Comparison of ENCODE assay signal across 26 cellular contexts in the genomic region with DNA sequence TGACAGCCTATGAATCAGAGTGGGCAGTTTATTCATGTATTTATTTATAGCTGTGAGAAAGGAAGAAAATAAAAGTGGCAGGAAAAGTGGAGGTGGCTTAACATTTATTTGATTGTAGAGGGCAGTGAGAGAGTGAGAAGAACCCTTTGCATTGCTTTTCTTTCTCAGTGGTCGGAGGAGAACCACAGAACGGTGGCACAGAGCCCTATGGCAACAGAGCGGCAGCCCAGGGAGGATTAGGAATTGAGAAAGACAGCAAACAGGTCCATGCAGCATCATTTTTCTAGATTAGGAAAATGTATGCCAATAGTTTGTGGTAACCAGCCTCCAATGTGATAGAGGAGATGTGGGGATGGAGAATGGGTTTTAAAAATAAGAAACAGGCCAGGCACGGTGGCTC. TPM values are rescaled to one million over a fixed set of nuclear protein-coding genes. Genes with fewer than 3 reads are reported as not detected.
"Had no signal": no experiment of that assay in that cellular context is flagged by ENCODE, and none has a peak within 500 bp of the region (broad histone marks: within the 10 kb centered on the region; RNA-seq: fewer than 3 reads in every experiment).

No MANE protein-coding gene starts in this region.

- H3K27me3 ChIP-seq: breast epithelium, SJCRH30 had no signal

- H3K4me3 Mint-ChIP-seq: activated CD4-positive, alpha-beta memory T cell treated with anti-CD3 and anti-CD28 coated beads, Interleukin-2, amount 10 ng/mL, durations not matched to agents 7 days and 5 days; activated CD4-positive, alpha-beta T cell treated with anti-CD3 and anti-CD28 coated beads, Interleukin-2, amount 10 ng/mL, durations not matched to agents 7 days and 5 days; activated naive CD4-positive, alpha-beta T cell treated with anti-CD3 and anti-CD28 coated beads, Interleukin-2, amount 10 ng/mL, durations not matched to agents 7 days and 5 days; activated naive CD8-positive, alpha-beta T cell treated with anti-CD3 and anti-CD28 coated beads for 36 hours; activated T-cell treated with anti-CD3 and anti-CD28 coated beads, Interleukin-2, amount 50 U/mL, for 72 hours had no signal

- H3K27ac Mint-ChIP-seq: activated CD4-positive, alpha-beta memory T cell treated with anti-CD3 and anti-CD28 coated beads, Interleukin-2, amount 10 ng/mL, durations not matched to agents 7 days and 5 days; activated CD4-positive, alpha-beta T cell treated with anti-CD3 and anti-CD28 coated beads, Interleukin-2, amount 10 ng/mL, durations not matched to agents 7 days and 5 days; activated naive CD4-positive, alpha-beta T cell treated with anti-CD3 and anti-CD28 coated beads, Interleukin-2, amount 10 ng/mL, durations not matched to agents 7 days and 5 days; activated naive CD8-positive, alpha-beta T cell treated with anti-CD3 and anti-CD28 coated beads for 36 hours; activated T-cell treated with anti-CD3 and anti-CD28 coated beads, Interleukin-2, amount 50 U/mL, for 72 hours; activated T-helper 2 cell treated with anti-CD3 and anti-CD28 coated beads, Interferon-gamma antibody, Interleukin-2, Interleukin-4, amounts not matched to agents 10 μg/mL and 5 μg/mL and 100 μg/mL, durations not matched to agents 14 hours and 24 hours and 36 hours had no signal

- H3K4me3 ChIP-seq: breast epithelium, K562, SJCRH30 had no signal

- DNase-seq: activated CD4-positive, alpha-beta memory T cell treated with anti-CD3 and anti-CD28 coated beads, Interleukin-2, amount 10 ng/mL, durations not matched to agents 7 days and 5 days; activated CD4-positive, alpha-beta T cell treated with anti-CD3 and anti-CD28 coated beads, Interleukin-2, amount 10 ng/mL, durations not matched to agents 7 days and 5 days; activated CD4-positive, CD25-positive, alpha-beta regulatory T cell; activated CD8-positive, alpha-beta memory T cell treated with anti-CD3 and anti-CD28 coated beads, Interleukin-2, amount 50 U/mL, for 4 hours; activated gamma-delta T cell treated with Interleukin-2 at 50 U/mL for 16 hours; activated naive CD4-positive, alpha-beta T cell treated with anti-CD3 and anti-CD28 coated beads, Interleukin-2, amount 10 ng/mL, durations not matched to agents 7 days and 5 days; activated naive CD8-positive, alpha-beta T cell treated with anti-CD3 and anti-CD28 coated beads for 36 hours; activated T-cell treated with anti-CD3 and anti-CD28 coated beads, Interleukin-2, amount 50 U/mL, for 72 hours; central memory CD4-positive, alpha-beta T cell; Karpas-422; NCI-H1048; NCI-H1930; NCI-H526; NCI-H82; Right ventricle myocardium superior; RPMI8226; SJCRH30; SK-N-SH; T-helper 1 cell had no signal

- H3K36me3 Mint-ChIP-seq: activated naive CD4-positive, alpha-beta T cell treated with anti-CD3 and anti-CD28 coated beads, Interleukin-2, amount 10 ng/mL, durations not matched to agents 7 days and 5 days; activated naive CD8-positive, alpha-beta T cell treated with anti-CD3 and anti-CD28 coated beads for 36 hours had no signal

- ATAC-seq: activated T-cell treated with anti-CD3 and anti-CD28 coated beads, Interleukin-2, amount 50 U/mL, for 72 hours; K562; Panc1 had no signal

- H3K9me3 Mint-ChIP-seq: activated CD4-positive, alpha-beta memory T cell treated with anti-CD3 and anti-CD28 coated beads, Interleukin-2, amount 10 ng/mL, durations not matched to agents 7 days and 5 days; activated CD4-positive, alpha-beta T cell treated with anti-CD3 and anti-CD28 coated beads, Interleukin-2, amount 10 ng/mL, durations not matched to agents 7 days and 5 days; activated naive CD4-positive, alpha-beta T cell treated with anti-CD3 and anti-CD28 coated beads, Interleukin-2, amount 10 ng/mL, durations not matched to agents 7 days and 5 days; activated naive CD8-positive, alpha-beta T cell treated with anti-CD3 and anti-CD28 coated beads for 36 hours; activated T-cell treated with anti-CD3 and anti-CD28 coated beads, Interleukin-2, amount 50 U/mL, for 72 hours; activated T-helper 2 cell treated with anti-CD3 and anti-CD28 coated beads, Interferon-gamma antibody, Interleukin-2, Interleukin-4, amounts not matched to agents 10 μg/mL and 5 μg/mL and 100 μg/mL, durations not matched to agents 14 hours and 24 hours and 36 hours had no signal

- H3K9me3 ChIP-seq: breast epithelium, SJCRH30, SK-N-SH had no signal

- H3K4me2 ChIP-seq: SK-N-SH had no signal

- H3K4me1 Mint-ChIP-seq: activated CD4-positive, alpha-beta memory T cell treated with anti-CD3 and anti-CD28 coated beads, Interleukin-2, amount 10 ng/mL, durations not matched to agents 7 days and 5 days; activated CD4-positive, alpha-beta T cell treated with anti-CD3 and anti-CD28 coated beads, Interleukin-2, amount 10 ng/mL, durations not matched to agents 7 days and 5 days; activated naive CD4-positive, alpha-beta T cell treated with anti-CD3 and anti-CD28 coated beads, Interleukin-2, amount 10 ng/mL, durations not matched to agents 7 days and 5 days; activated naive CD8-positive, alpha-beta T cell treated with anti-CD3 and anti-CD28 coated beads for 36 hours had no signal

- H3K4me1 ChIP-seq: breast epithelium, SJCRH30 had no signal

- H3K27ac ChIP-seq: breast epithelium, SJCRH30, VCaP had no signal

- H3K9me2 ChIP-seq: SK-N-SH had no signal

- H3K36me3 ChIP-seq: breast epithelium, SJCRH30 had no signal

RNA-seq across cellular contexts. Expression of a gene that starts 53.1 kb away (rescaled TPM):
- total RNA-seq: activated CD4-positive, alpha-beta T cell treated with anti-CD3 and anti-CD28 coated beads, Interleukin-2, amount 10 ng/mL, durations not matched to agents 7 days and 5 days; activated CD8-positive, alpha-beta memory T cell treated with anti-CD3 and anti-CD28 coated beads for 36 hours; activated naive CD8-positive, alpha-beta T cell treated with anti-CD3 and anti-CD28 coated beads for 36 hours; activated T-cell treated with anti-CD3 and anti-CD28 coated beads, Interleukin-2, amount 50 U/mL, for 72 hours; activated T-helper 2 cell treated with anti-CD3 and anti-CD28 coated beads, Interferon-gamma antibody, Interleukin-2, Interleukin-4, amounts not matched to agents 10 μg/mL and 5 μg/mL and 100 μg/mL, durations not matched to agents 14 hours and 24 hours and 36 hours; K562; OCI-LY7; SJCRH30 had no signal
